ENCODE assay signal across 26 cellular contexts in genomic region chr3:189547448-189547847, GRCh38.
"Had no signal": no experiment of that assay in that cellular context is flagged by ENCODE, and none has a peak within 500 bp of the region (broad histone marks: within the 10 kb centered on the region; RNA-seq: fewer than 3 reads in every experiment).

No MANE protein-coding gene starts in this region.

- H3K4me1 ChIP-seq: colonic mucosa, esophagus muscularis mucosa, esophagus squamous epithelium, foreskin keratinocyte, gastrocnemius medialis, gastroesophageal sphincter, heart left ventricle, heart right ventricle had no signal

- FAIRE-seq: endothelial cell of umbilical vein, frontal cortex had no signal

- H3K4me3 ChIP-seq: colonic mucosa, coronary artery, dorsolateral prefrontal cortex, esophagus muscularis mucosa, esophagus squamous epithelium, gastrocnemius medialis, gastroesophageal sphincter, heart left ventricle, heart right ventricle had no signal

- H3K27me3 ChIP-seq: colonic mucosa, esophagus muscularis mucosa, esophagus squamous epithelium, foreskin keratinocyte, gastrocnemius medialis, gastroesophageal sphincter, heart left ventricle, heart right ventricle had no signal

- H3K9me3 ChIP-seq: colonic mucosa, gastrocnemius medialis had no signal

- H3K27ac ChIP-seq: colonic mucosa, coronary artery, dorsolateral prefrontal cortex, epithelial cell of prostate, esophagus muscularis mucosa, esophagus squamous epithelium, foreskin keratinocyte, gastrocnemius medialis, gastroesophageal sphincter, heart left ventricle, heart right ventricle had no signal

- H3K36me3 ChIP-seq: colonic mucosa, esophagus muscularis mucosa, esophagus squamous epithelium, gastrocnemius medialis, gastroesophageal sphincter, heart left ventricle, heart right ventricle had no signal

- ATAC-seq: effector memory CD8-positive, alpha-beta T cell; esophagus mucosa; foreskin keratinocyte; gastrocnemius medialis; gastroesophageal sphincter; heart left ventricle; heart right ventricle had no signal

- DNase-seq: colonic mucosa; cortex of kidney; dermis blood vessel endothelial cell; dorsolateral prefrontal cortex; effector CD4-positive, alpha-beta T cell; effector CD8-positive, alpha-beta T cell; effector memory CD4-positive, alpha-beta T cell; effector memory CD8-positive, alpha-beta T cell; endodermal cell; erythroblast; esophagus squamous epithelium; foreskin fibroblast; foreskin keratinocyte; foreskin melanocyte; gastrocnemius medialis; glutamatergic neuron; head of caudate nucleus; heart left ventricle; heart right ventricle had no signal
